Comparison of ENCODE assay signal across 8 cellular contexts in genomic region chr14:57390037-57390805, GRCh38. TPM values are rescaled to one million over a fixed set of nuclear protein-coding genes. Genes with fewer than 3 reads are reported as not detected.
DNase-seq lines count a peak whose midpoint lies in the region; ATAC-seq and TF ChIP-seq lines count a peak whose summit lies in the region.

Gene NAA30 (plus strand): TSS chr14:57390586. CDS start chr14:57390958, 372 bp downstream.

- no peak for TF ChIP-seq CTCF in BE2C (IDR thresholded peaks at IDR 0.05; ENCODE audit: low read depth, low read length)

- H3K27ac ChIP-seq in cingulate gyrus (ENCODE audit: low read depth, low read length): peak within 1 kb of the TSS; percentile 76
- H3K27ac ChIP-seq in layer of hippocampus (ENCODE audit: low read depth, low read length): peak within 1 kb of the TSS; percentile 73

- no peaks in the 10 kb centered on the region for H3K36me3 ChIP-seq in BE2C

- peak within 1 kb of the TSS; percentile 86 for H3K4me3 ChIP-seq in BE2C (ENCODE audit: low read depth, low read length)

- H3K9me3 ChIP-seq in BE2C: no peaks in the 10 kb centered on the region

- no peaks in the 10 kb centered on the region for H3K27me3 Mint-ChIP-seq in activated CD4-positive, alpha-beta T cell treated with anti-CD3 and anti-CD28 coated beads for 36 hours

- H3K27me3 ChIP-seq in BE2C (no peaks in the 10 kb centered on the region; the same call in 1 of the 2 replicates), layer of hippocampus (ENCODE audit: control insufficient read depth, insufficient read depth, low read length) (no peaks in the 10 kb centered on the region)

- peak within 1 kb of the TSS; percentile 81 for H3K4me3 Mint-ChIP-seq in activated CD4-positive, alpha-beta T cell treated with anti-CD3 and anti-CD28 coated beads for 36 hours

- intact Hi-C loops in activated CD4-positive, alpha-beta T cell treated with anti-CD3 and anti-CD28 coated beads for 36 hours (cut with DNase I, micrococcal nuclease): loop anchor here (1.0 to 10.0 kb wide), 8 partner anchors 122 to 1809 kb away; partner anchors contain the start of genes AP5M1 (in 2 of the 2), EXOC5 (in 2 of the 2), ACTR10 (in 1 of the 2) and DAAM1 (in 1 of the 2)

- no peaks in the 10 kb centered on the region for H3K4me1 ChIP-seq in BE2C

- no peaks in the 10 kb centered on the region for H3K9me3 Mint-ChIP-seq in activated CD4-positive, alpha-beta T cell treated with anti-CD3 and anti-CD28 coated beads for 36 hours (ENCODE audit: low read depth)

- peak; percentile 91 for ATAC-seq in HG03439 (IDR thresholded peaks at IDR 0.05; ENCODE audit: unreplicated experiment)
- ATAC-seq in activated CD4-positive, alpha-beta T cell treated with anti-CD3 and anti-CD28 coated beads for 36 hours: peak; percentile 91

- CTCF ChIA-PET in activated CD4-positive, alpha-beta T cell treated with anti-CD3 and anti-CD28 coated beads for 36 hours (lab: Charles Lee): no interaction called here

- POLR2A ChIA-PET in activated CD4-positive, alpha-beta T cell treated with anti-CD3 and anti-CD28 coated beads for 36 hours (lab: Charles Lee): interaction anchor here (0.6 to 1.6 kb wide), 3 partner anchors 13 to 121 kb away, joined by 3 to 4 read pairs (median 4); partner anchors contain the start of genes AP5M1 and EXOC5

- peaks cover 24% of the 10 kb centered on the region for H3K36me3 Mint-ChIP-seq in activated CD4-positive, alpha-beta T cell treated with anti-CD3 and anti-CD28 coated beads for 36 hours (ENCODE audit: low read depth)

- peaks cover 37% of the 10 kb centered on the region for H3K4me1 Mint-ChIP-seq in activated CD4-positive, alpha-beta T cell treated with anti-CD3 and anti-CD28 coated beads for 36 hours

- peak; percentile 95 for DNase-seq in BE2C
- peak; percentile 85 for DNase-seq in GM19238 (ENCODE audit: insufficient read length, low spot score)
- peak; percentile 98 to 99 for DNase-seq in NCI-H524 (lab: John Stamatoyannopoulos, UW)
- peak; percentile 96 for DNase-seq in activated CD4-positive, alpha-beta T cell treated with anti-CD3 and anti-CD28 coated beads for 36 hours
- DNase-seq in stimulated activated CD4-positive, alpha-beta T cell treated with anti-CD3 and anti-CD28 coated beads, Interleukin-1b, Interleukin-23, amount 100 ng/mL, for 24 hours (ENCODE audit: low read depth in 4 of 4, low spot score in 1 of 4): peak; percentile 60 to 88 (median 85)

- peak within 1 kb of the TSS; percentile 93 for H3K27ac Mint-ChIP-seq in activated CD4-positive, alpha-beta T cell treated with anti-CD3 and anti-CD28 coated beads for 36 hours

RNA-seq across cellular contexts. Expression of gene NAA30, which starts in this region (rescaled TPM):
- 13.5 TPM for polyA plus RNA-seq in BE2C (2012; ENCODE audit: insufficient read depth, insufficient read length, low read depth)
- total RNA-seq in activated CD4-positive, alpha-beta T cell treated with anti-CD3 and anti-CD28 coated beads for 36 hours: 10 to 100 TPM; 14.2 to 17.6 TPM

Comparison
In these comparisons a context has a peak if more than half of its experiments do, and no peak if none do; other contexts are left out.
1. Peak in every context shown above with its lines: DNase-seq, ATAC-seq, H3K4me3 ChIP-seq and H3K27ac ChIP-seq.